In the genomic region with DNA sequence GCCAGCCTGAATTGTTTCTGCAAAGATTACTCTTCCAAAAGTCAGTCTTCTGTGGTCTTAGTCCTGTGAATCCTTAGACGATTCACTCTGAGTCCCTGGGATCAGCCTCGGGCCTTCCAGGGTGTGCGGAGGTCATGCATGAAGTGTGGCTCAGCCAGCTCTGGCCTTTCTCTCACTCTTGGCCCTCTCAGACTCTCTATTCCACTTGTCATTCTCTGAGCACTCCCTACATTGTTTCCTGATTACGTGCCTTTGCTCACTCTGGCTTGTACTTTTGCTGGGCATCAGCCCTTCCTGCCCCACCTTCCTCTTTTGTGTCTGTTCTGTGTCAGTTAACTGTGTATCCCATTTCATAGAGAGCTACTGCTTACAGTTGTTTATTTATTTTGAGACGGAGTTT, we compare ENCODE assay signal across 11 cellular contexts. TPM values are rescaled to one million over a fixed set of nuclear protein-coding genes. Genes with fewer than 3 reads are reported as not detected.
A peak's percentile ranks its signal among the peaks of the same experiment; 100 is the strongest.
DNase-seq lines count a peak whose midpoint lies in the region; ATAC-seq and TF ChIP-seq lines count a peak whose summit lies in the region.
"Had no signal": no experiment of that assay in that cellular context is flagged by ENCODE, and none has a peak within 500 bp of the region (broad histone marks: within the 10 kb centered on the region; RNA-seq: fewer than 3 reads in every experiment).

No MANE protein-coding gene starts in this region.

- POLR2A ChIA-PET in MCF 10A (lab: Yijun Ruan, JAX): interaction anchor here (0.7 to 1.6 kb wide), 2 partner anchors 12 to 218 kb away, joined by 3 to 6 read pairs; no protein-coding TSS in a partner anchor

- no peak for TF ChIP-seq POLR2A in breast epithelium (IDR thresholded peaks at IDR 0.05)

- peak overlapping the region; percentile 50 for H3K4me3 Mint-ChIP-seq in MCF 10A (ENCODE audit: unreplicated experiment)
- peak overlapping the region; percentile 64 for H3K4me3 Mint-ChIP-seq in dendritic cell treated with granulocyte-macrophage colony-stimulating factor and Interleukin-4, amounts not matched to agents 40 ng/mL and 50 ng/mL, for 4 days

- H3K4me1 Mint-ChIP-seq in MCF 10A (ENCODE audit: insufficient read depth, unreplicated experiment): peaks cover 48% of the 10 kb centered on the region
- peaks cover 79% of the 10 kb centered on the region for H3K4me1 Mint-ChIP-seq in dendritic cell treated with granulocyte-macrophage colony-stimulating factor and Interleukin-4, amounts not matched to agents 40 ng/mL and 50 ng/mL, for 4 days (ENCODE audit: low read depth)

- peak overlapping the region; percentile 94 for H3K27ac Mint-ChIP-seq in MCF 10A (ENCODE audit: low read depth, unreplicated experiment)
- H3K27ac Mint-ChIP-seq in dendritic cell treated with granulocyte-macrophage colony-stimulating factor and Interleukin-4, amounts not matched to agents 40 ng/mL and 50 ng/mL, for 4 days: peak overlapping the region; percentile 71
- H3K27ac Mint-ChIP-seq: activated T-helper 2 cell treated with anti-CD3 and anti-CD28 coated beads, Interferon-gamma antibody, Interleukin-2, Interleukin-4, amounts not matched to agents 10 μg/mL and 5 μg/mL and 100 μg/mL, durations not matched to agents 14 hours and 24 hours and 36 hours had no signal

- no peaks in the 10 kb centered on the region for H3K9me3 Mint-ChIP-seq in MCF 10A (ENCODE audit: unreplicated experiment)
- H3K9me3 Mint-ChIP-seq in dendritic cell treated with granulocyte-macrophage colony-stimulating factor and Interleukin-4, amounts not matched to agents 40 ng/mL and 50 ng/mL, for 4 days: no peaks in the 10 kb centered on the region
- H3K9me3 Mint-ChIP-seq: activated T-helper 2 cell treated with anti-CD3 and anti-CD28 coated beads, Interferon-gamma antibody, Interleukin-2, Interleukin-4, amounts not matched to agents 10 μg/mL and 5 μg/mL and 100 μg/mL, durations not matched to agents 14 hours and 24 hours and 36 hours had no signal

- 21 to 26% methylated on average over 5 of the region's 5 CpGs for WGBS in lung, 2 donors

- H3K79me2 ChIP-seq in MM.1S (ENCODE audit: low read length): peaks cover 93% of the 10 kb centered on the region

- intact Hi-C loops in MCF 10A (cut with micrococcal nuclease): loop anchor here (2.0 to 5.0 kb wide), 2 partner anchors 20 to 50 kb away; no protein-coding TSS in a partner anchor
- intact Hi-C loops in breast epithelium (cut with DNase I; ENCODE audit: low total_unique reads): no loop called here
- intact Hi-C loops in dendritic cell treated with granulocyte-macrophage colony-stimulating factor and Interleukin-4, amounts not matched to agents 40 ng/mL and 50 ng/mL, for 4 days (cut with micrococcal nuclease): loop anchor here (10.0 kb wide), 2 partner anchors 82 to 152 kb away; no protein-coding TSS in a partner anchor

- H3F3A ChIP-seq in MM.1S (ENCODE audit: insufficient read depth, low read length): no peaks in the 10 kb centered on the region

- H3K4me3 ChIP-seq in breast epithelium (no peak overlapping the region), lung (no peak overlapping the region), MM.1S (ENCODE audit: low read length) (no peak overlapping the region)
- H3K4me3 ChIP-seq: PC-9 had no signal

- no peaks in the 10 kb centered on the region for H3K9me3 ChIP-seq in breast epithelium
- H3K9me3 ChIP-seq in lung (ENCODE audit: control insufficient read depth in 2 of 2, insufficient read depth in 1 of 2, low read length in 1 of 2): no peaks in the 10 kb centered on the region
- no peaks in the 10 kb centered on the region for H3K9me3 ChIP-seq in MM.1S (replicated peaks; ENCODE audit: insufficient read depth, low read length)
- H3K9me3 ChIP-seq: BE2C had no signal

- H3K4me1 ChIP-seq in breast epithelium (peaks cover 0 to 3% of the 10 kb centered on the region in 2 donors), lung (ENCODE audit: control insufficient read depth in 2 of 2, insufficient read depth in 2 of 2, low read length in 2 of 2) (peaks cover 22 to 58% of the 10 kb centered on the region in 2 donors), MM.1S (ENCODE audit: low read length) (no peaks in the 10 kb centered on the region)
- H3K4me1 ChIP-seq: BE2C had no signal

- H3K9ac ChIP-seq in MM.1S (ENCODE audit: low read length): no peak overlapping the region

- H2AFZ ChIP-seq in MM.1S (ENCODE audit: low read length): no peak overlapping the region
- H2AFZ ChIP-seq: PC-9 had no signal

- H3K4me2 ChIP-seq in MM.1S (ENCODE audit: low read depth, low read length): no peak overlapping the region
- H3K4me2 ChIP-seq: PC-9 had no signal

- H3K36me3 Mint-ChIP-seq in MCF 10A (ENCODE audit: insufficient read depth, unreplicated experiment): peaks cover 14% of the 10 kb centered on the region
- peaks cover 13% of the 10 kb centered on the region for H3K36me3 Mint-ChIP-seq in dendritic cell treated with granulocyte-macrophage colony-stimulating factor and Interleukin-4, amounts not matched to agents 40 ng/mL and 50 ng/mL, for 4 days (ENCODE audit: low read depth)

- CTCF ChIA-PET in MCF 10A (lab: Yijun Ruan, JAX): interaction anchor here (0.6 to 0.7 kb wide), 2 partner anchors 15 to 144 kb away, joined by 3 to 4 read pairs; no protein-coding TSS in a partner anchor

- no peaks in the 10 kb centered on the region for H3K9me2 ChIP-seq in MM.1S (replicated peaks; ENCODE audit: insufficient read depth, low read length)

- peak overlapping the region in 1 of 2 donors; percentile 67 for H3K27ac ChIP-seq in breast epithelium
- peak overlapping the region; percentile 69 to 87 for H3K27ac ChIP-seq in lung (ENCODE audit: low read depth in 1 of 2, low read length in 1 of 2)
- H3K27ac ChIP-seq in MM.1S (ENCODE audit: low read length): no peak overlapping the region
- H3K27ac ChIP-seq: PC-9 had no signal

- no peaks in the 10 kb centered on the region for H3K36me3 ChIP-seq in breast epithelium
- no peaks in the 10 kb centered on the region for H3K36me3 ChIP-seq in lung (ENCODE audit: control insufficient read depth in 2 of 2, insufficient read depth in 2 of 2, low read length in 2 of 2)
- no peaks in the 10 kb centered on the region for H3K36me3 ChIP-seq in MM.1S (replicated peaks; ENCODE audit: insufficient read depth, low read length)
- H3K36me3 ChIP-seq: BE2C had no signal

- ATAC-seq in lung (ENCODE audit: insufficient read depth, low FRiP score) (peak; percentile 86), GM19328 (IDR thresholded peaks at IDR 0.05; ENCODE audit: unreplicated experiment) (no peak)

- H4K20me1 ChIP-seq in MM.1S (ENCODE audit: insufficient read depth, low read length): no peaks in the 10 kb centered on the region

- TF ChIP-seq CTCF in MCF 10A (IDR thresholded peaks at IDR 0.05; ENCODE audit: unreplicated experiment) (no peak), breast epithelium (IDR thresholded peaks at IDR 0.05) (no peak), lung (IDR thresholded peaks at IDR 0.05; ENCODE audit: control extremely low read depth, extremely low read depth) (no peak), MM.1S (IDR thresholded peaks at IDR 0.05; ENCODE audit: low read length) (no peak)

- H3K27me3 ChIP-seq in breast epithelium (no peaks in the 10 kb centered on the region), lung (ENCODE audit: control insufficient read depth, insufficient read depth) (no peaks in the 10 kb centered on the region), MM.1S (replicated peaks; ENCODE audit: insufficient read depth, low read length) (no peaks in the 10 kb centered on the region)
- H3K27me3 ChIP-seq: BE2C had no signal

- H3K27me3 Mint-ChIP-seq in MCF 10A (ENCODE audit: insufficient read depth, unreplicated experiment): no peaks in the 10 kb centered on the region
- no peaks in the 10 kb centered on the region for H3K27me3 Mint-ChIP-seq in dendritic cell treated with granulocyte-macrophage colony-stimulating factor and Interleukin-4, amounts not matched to agents 40 ng/mL and 50 ng/mL, for 4 days

- BruUV-seq in MCF 10A (replicated peaks; lab: Mats Ljungman, UMichigan): no TSS peak

- DNase-seq in MCF 10A (ENCODE audit: unreplicated experiment) (peak; percentile 81), breast epithelium (ENCODE audit: low spot score in 2 of 2) (no peak), lung (ENCODE audit: low spot score) (peak; percentile 48), NCI-H345 treated with DMSO at 0.1 percent for 48 hours (lab: John Stamatoyannopoulos, UW; ENCODE audit: unreplicated experiment) (no peak), MM.1S (no peak)
- no peak for DNase-seq in activated CD8-positive, alpha-beta memory T cell treated with anti-CD3 and anti-CD28 coated beads, Interleukin-2, amount 50 U/mL, for 4 hours
- DNase-seq: BE2C had no signal

RNA-seq across cellular contexts. Expression of a gene that starts 36.0 kb away (rescaled TPM):
- total RNA-seq in MCF 10A (2022): 68.9 and 79.7 TPM in 2 replicates
- total RNA-seq in breast epithelium: 10 to 100 TPM; 28.7 to 41.0 (median 36.1) TPM
- total RNA-seq in lung: 10 to 100 TPM; 43.4 to 63.0 TPM
- 10 to 100 TPM; 26.6 to 34.3 TPM for polyA plus RNA-seq in lung

Comparison
In these comparisons a context has a peak if more than half of its experiments do, and no peak if none do; other contexts are left out.
1. DNase-seq: peak in MCF 10A (single experiment) and lung (single experiment); none in breast epithelium (0 of 2), activated CD8-positive, alpha-beta memory T cell treated with anti-CD3 and anti-CD28 coated beads, Interleukin-2, amount 50 U/mL, for 4 hours (single experiment), NCI-H345 treated with DMSO at 0.1 percent for 48 hours (single experiment) and MM.1S (single experiment).